18 cellular contexts compared by ENCODE assay signal in the genomic region with DNA sequence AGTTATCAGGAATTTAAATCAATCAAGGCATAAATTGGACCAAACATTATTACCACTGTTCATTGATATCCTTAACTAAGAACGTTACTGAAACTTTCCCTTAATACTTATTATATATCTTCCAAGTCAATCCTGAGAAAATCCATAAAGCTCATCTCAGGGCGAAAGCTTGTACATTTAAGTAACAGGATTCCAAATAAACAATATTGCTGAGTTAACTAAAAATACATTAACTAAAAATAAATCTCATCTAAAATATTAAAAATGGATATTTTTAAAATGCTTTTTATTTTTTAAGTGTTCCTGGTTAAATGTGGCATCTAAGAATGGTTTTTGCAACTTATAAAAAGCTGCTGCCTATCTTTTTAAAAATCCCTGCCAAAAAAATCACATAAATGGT. TPM values are rescaled to one million over a fixed set of nuclear protein-coding genes. Genes with fewer than 3 reads are reported as not detected.
DNase-seq lines count a peak whose midpoint lies in the region; ATAC-seq, FAIRE-seq and TF ChIP-seq lines count a peak whose summit lies in the region.
"Had no signal": no experiment of that assay in that cellular context is flagged by ENCODE, and none has a peak within 500 bp of the region (broad histone marks: within the 10 kb centered on the region; RNA-seq: fewer than 3 reads in every experiment).

No MANE protein-coding gene starts in this region.

- H3K14ac ChIP-seq in mesenchymal stem cell (ENCODE audit: low read length in 2 of 2), result no peak overlapping the region

- H3K9ac ChIP-seq in GM23248 (no peak overlapping the region), K562 (ENCODE audit: insufficient read depth in 1 of 2, low read depth in 2 of 2, low read length in 2 of 2) (no peak overlapping the region), mesenchymal stem cell (ENCODE audit: low read length) (no peak overlapping the region)
- H3K9ac ChIP-seq: BLaER1 had no signal

- no peak overlapping the region for H2AK5ac ChIP-seq in mesenchymal stem cell (ENCODE audit: low read length, severe bottlenecking)

- H3K9me3 ChIP-seq in GM23248 (ENCODE audit: low read depth) (no peaks in the 10 kb centered on the region), K562 (replicated peaks; ENCODE audit: control insufficient read depth, insufficient read depth, low read depth, low read length) (no peaks in the 10 kb centered on the region), mesenchymal stem cell (ENCODE audit: control insufficient read depth, low read length) (peaks cover 3% of the 10 kb centered on the region), left ventricle myocardium inferior (replicated peaks) (no peaks in the 10 kb centered on the region), testis (no peaks in the 10 kb centered on the region)
- H3K9me3 ChIP-seq: Caco-2 had no signal

- no peak overlapping the region for H4K91ac ChIP-seq in mesenchymal stem cell (ENCODE audit: low read length)

- H3K27ac ChIP-seq in GM23248 (no peak overlapping the region), K562 (ENCODE audit: extremely low read depth, low read depth, low read length) (no peak overlapping the region), mesenchymal stem cell (ENCODE audit: low read length, poor library complexity, severe bottlenecking) (peak overlapping the region; percentile 75), left ventricle myocardium inferior (replicated peaks) (no peak overlapping the region), testis (no peak overlapping the region)
- H3K27ac ChIP-seq: BLaER1, C4-2B had no signal

- H3K4me2 ChIP-seq in GM23248 (ENCODE audit: unreplicated experiment) (peak overlapping the region; percentile 35), K562 (ENCODE audit: insufficient read depth, low read length) (no peak overlapping the region), mesenchymal stem cell (ENCODE audit: low read length, poor library complexity, severe bottlenecking) (no peak overlapping the region)
- H3K4me2 ChIP-seq: BLaER1 had no signal

- DNase-seq in GM23248 (no peak), K562 (ENCODE audit: extremely low read depth in 1 of 4, low spot score in 3 of 4) (no peak), mesenchymal stem cell (no peak), left ventricle myocardium inferior (no peak), testis (no peak)
- DNase-seq: Caco-2; CD4-positive, CD25-positive, alpha-beta regulatory T cell; CD8-positive, alpha-beta T cell; DMS153; DND-41; H7; HCEC 1CT had no signal

- no peaks in the 10 kb centered on the region for H3K9me1 ChIP-seq in K562 (ENCODE audit: control insufficient read depth, insufficient read depth, low read length)

- TF ChIP-seq CTCF in K562 (IDR thresholded peaks at IDR 0.05 in 2 of 3, conservative IDR thresholded peaks at IDR 0.05 in 1 of 3; ENCODE audit: insufficient read depth in 2 of 3, low read depth in 1 of 3, low read length in 3 of 3), result no peak
- no peak for TF ChIP-seq CTCF in left ventricle myocardium inferior (IDR thresholded peaks at IDR 0.05; ENCODE audit: borderline replicate concordance)
- TF ChIP-seq CTCF in testis (IDR thresholded peaks at IDR 0.05), result no peak

- no peaks in the 10 kb centered on the region for H4K20me1 ChIP-seq in GM23248 (ENCODE audit: insufficient read depth)
- H4K20me1 ChIP-seq in K562 (replicated peaks; ENCODE audit: control insufficient read depth, insufficient read depth, low read length), result no peaks in the 10 kb centered on the region
- H4K20me1 ChIP-seq: BLaER1 had no signal

- H3K4me3 ChIP-seq in GM23248, result no peak overlapping the region
- H3K4me3 ChIP-seq in K562, result no peak overlapping the region
- no peak overlapping the region for H3K4me3 ChIP-seq in mesenchymal stem cell (ENCODE audit: insufficient read depth in 1 of 2, low read depth in 1 of 2, low read length in 2 of 2)
- H3K4me3 ChIP-seq in left ventricle myocardium inferior, result no peak overlapping the region
- H3K4me3 ChIP-seq in testis, result no peak overlapping the region
- H3K4me3 ChIP-seq: BLaER1 had no signal

- no peak overlapping the region for H3K4ac ChIP-seq in mesenchymal stem cell (ENCODE audit: low read depth in 1 of 2, low read length in 2 of 2)

- 69 to 76% methylated on average over 2 of the region's 2 CpGs for WGBS in GM23248 (ENCODE audit: low coverage in 1 of 2, low lambda C conversion rate in 2 of 2, missing lambda C conversion rate in 2 of 2), 2 experiments
- WGBS in K562 (ENCODE audit: insufficient coverage, low coverage, missing lambda C conversion rate), result 7% methylated on average over 2 of the region's 2 CpGs
- 69% methylated on average over 2 of the region's 2 CpGs for WGBS in mesenchymal stem cell
- 72 to 80% methylated on average over 2 of the region's 2 CpGs for WGBS in testis, 2 donors

- CTCF ChIA-PET in K562 (lab: Yijun Ruan, JAX; ENCODE audit: low intra/inter-chr PET ratio), result interaction anchor here (0.7 kb wide), 1 partner anchor 23 kb away, joined by 9 read pairs; no protein-coding TSS in a partner anchor

- TF ChIP-seq POLR2A in K562 (conservative IDR thresholded peaks at IDR 0.05), result no peak
- no peak for TF ChIP-seq POLR2A in testis (IDR thresholded peaks at IDR 0.05)

- in situ Hi-C loops in GM23248 (cut with MboI), result no loop called here
- in situ Hi-C loops in K562 (cut with MboI), result no loop called here

- no peaks in the 10 kb centered on the region for H3K9me2 ChIP-seq in GM23248 (ENCODE audit: insufficient read depth)

- H2BK15ac ChIP-seq in mesenchymal stem cell (ENCODE audit: low read depth, poor library complexity, severe bottlenecking), result no peak overlapping the region

- H3F3A ChIP-seq in GM23248 (ENCODE audit: insufficient read depth), result no peaks in the 10 kb centered on the region

- POLR2A ChIA-PET in K562 (lab: Yijun Ruan, JAX), result no interaction called here

- H3K27me3 ChIP-seq in GM23248 (replicated peaks; ENCODE audit: insufficient read depth), result no peaks in the 10 kb centered on the region
- H3K27me3 ChIP-seq in K562 (ENCODE audit: control insufficient read depth in 2 of 2, insufficient read depth in 2 of 2, low read length in 2 of 2), result no peaks in the 10 kb centered on the region
- H3K27me3 ChIP-seq in mesenchymal stem cell (ENCODE audit: control insufficient read depth in 1 of 2, insufficient read depth in 1 of 2, low read length in 2 of 2), result no peaks in the 10 kb centered on the region
- no peaks in the 10 kb centered on the region for H3K27me3 ChIP-seq in left ventricle myocardium inferior (ENCODE audit: low read depth)
- H3K27me3 ChIP-seq in testis, result no peaks in the 10 kb centered on the region
- H3K27me3 ChIP-seq: BLaER1 had no signal

- FAIRE-seq in K562 (lab: Jason Lieb, UNC), result no peak
- FAIRE-seq: G401.6, GM12892, H1 had no signal

- intact Hi-C loops in K562 (cut with micrococcal nuclease) (no loop called here), left ventricle myocardium inferior (cut with micrococcal nuclease) (no loop called here), testis (cut with DNase I; ENCODE audit: low total_unique reads) (no loop called here)

- H3K79me2 ChIP-seq in GM23248 (ENCODE audit: insufficient read depth) (no peaks in the 10 kb centered on the region), K562 (ENCODE audit: control insufficient read depth, insufficient read depth, low read length) (no peaks in the 10 kb centered on the region)

- no TSS peak for BruUV-seq in K562 (replicated peaks; lab: Mats Ljungman, UMichigan)

- H2BK120ac ChIP-seq in mesenchymal stem cell (ENCODE audit: low read depth, low read length), result no peak overlapping the region

- TF ChIP-seq EP300 in K562 (IDR thresholded peaks at IDR 0.05; ENCODE audit: low read length), result no peak

- H2BK12ac ChIP-seq in mesenchymal stem cell (ENCODE audit: low read length in 2 of 2), result no peak overlapping the region

- peaks cover 3% of the 10 kb centered on the region; the same call in 1 of the 2 replicates for H3K36me3 ChIP-seq in GM23248 (ENCODE audit: low read depth)
- H3K36me3 ChIP-seq in K562 (ENCODE audit: control insufficient read depth, insufficient read depth, low read length), result no peaks in the 10 kb centered on the region
- H3K36me3 ChIP-seq in mesenchymal stem cell (ENCODE audit: control insufficient read depth in 1 of 2, insufficient read depth in 2 of 2, low read depth in 1 of 2, low read length in 2 of 2), result peaks cover 10 to 21% of the 10 kb centered on the region in 2 experiments
- H3K36me3 ChIP-seq in left ventricle myocardium inferior, result peaks cover 34% of the 10 kb centered on the region
- no peaks in the 10 kb centered on the region for H3K36me3 ChIP-seq in testis (ENCODE audit: low read depth, missing control alignments)

- H2BK5ac ChIP-seq in mesenchymal stem cell (ENCODE audit: low read depth, low read length, poor library complexity, severe bottlenecking), result no peak overlapping the region

- ATAC-seq in K562, result no peak
- ATAC-seq in HG02571 (IDR thresholded peaks at IDR 0.05; ENCODE audit: unreplicated experiment), result no peak
- ATAC-seq: CD8-positive, alpha-beta T cell had no signal

- H3K4me1 ChIP-seq in GM23248 (ENCODE audit: insufficient read depth) (peaks cover 10% of the 10 kb centered on the region), K562 (replicated peaks in 1 of 2; ENCODE audit: control insufficient read depth in 2 of 2, insufficient read depth in 2 of 2, low read length in 2 of 2) (no peaks in the 10 kb centered on the region), mesenchymal stem cell (ENCODE audit: control insufficient read depth, insufficient read depth, low read depth, low read length) (peaks cover 7% of the 10 kb centered on the region), left ventricle myocardium inferior (no peaks in the 10 kb centered on the region), testis (no peaks in the 10 kb centered on the region)
- H3K4me1 ChIP-seq: BLaER1, Caco-2 had no signal

- TF ChIP-seq RAD21 in K562 (CRISPR knock-in tag; conservative IDR thresholded peaks at IDR 0.05 in 1 of 2, IDR thresholded peaks at IDR 0.05 in 1 of 2), result no peak

- no peak overlapping the region for H3K23ac ChIP-seq in mesenchymal stem cell (ENCODE audit: low read length in 2 of 2)

- peaks cover 14% of the 10 kb centered on the region for H3K79me1 ChIP-seq in mesenchymal stem cell (replicated peaks; ENCODE audit: low read length, poor library complexity, severe bottlenecking)

- H3K18ac ChIP-seq in mesenchymal stem cell (ENCODE audit: low read depth in 1 of 2, low read length in 2 of 2), result no peak overlapping the region

- H2AFZ ChIP-seq in GM23248 (no peak overlapping the region), K562 (ENCODE audit: low read depth, low read length) (no peak overlapping the region), mesenchymal stem cell (ENCODE audit: low read depth, low read length) (no peak overlapping the region)

- no peak overlapping the region for H4K8ac ChIP-seq in mesenchymal stem cell (ENCODE audit: low read length)

RNA-seq across cellular contexts. Expression of a gene that starts 20.6 kb away (rescaled TPM):
- 3.0 and 13.8 TPM in 2 replicates for total RNA-seq in GM23248 (2014; rRNA removed; shearing (Covaris generic))
- polyA plus RNA-seq in GM23248 (2016; fragmentation: Nextera tagmentation; extraction: Ambion mirVana), result 12.6 and 14.1 TPM in 2 replicates
- total RNA-seq in K562 (2011; cell fraction: chromatin; rRNA removed; ENCODE audit: low replicate concordance), result 23.2 and 32.8 TPM in 2 replicates
- total RNA-seq in K562 (2011; cell fraction: nucleolus; rRNA removed), result 10.0 and 15.4 TPM in 2 replicates
- 20.7 and 25.2 TPM in 2 replicates for total RNA-seq in K562 (2011; cell fraction: nucleoplasm; rRNA removed)
- 10.1 and 13.4 TPM in 2 replicates for total RNA-seq in K562 (2014; rRNA removed)
- total RNA-seq in K562 (2014; rRNA removed; fragmentation: Illumina TruSeq; extraction: Trizol), result 12.4 and 14.3 TPM in 2 replicates
- 11.6 and 14.3 TPM in 2 replicates for total RNA-seq in K562 (2015; rRNA removed; fragmentation: Illumina TruSeq; extraction: Trizol)
- 19.3 and 19.9 TPM in 2 replicates for total RNA-seq in K562 (2021)
- polyA plus RNA-seq in K562 (2011; rRNA removed), result 8.6 and 13.5 TPM in 2 replicates
- 8.5 and 9.4 TPM in 2 replicates for polyA plus RNA-seq in K562 (2011; cell fraction: cytosol; rRNA removed)
- polyA plus RNA-seq in K562 (2011; cell fraction: nucleus; rRNA removed), result 5.7 and 6.0 TPM in 2 replicates
- polyA plus RNA-seq in K562 (2012), result 15.9 and 17.4 TPM in 2 replicates
- polyA plus RNA-seq in K562 (2014; fragmentation: Illumina TruSeq; extraction: Trizol), result 25.3 and 31.8 TPM in 2 replicates
- under 1 TPM; 0.48 to 0.69 TPM for polyA plus RNA-seq in K562 (2014; fragmentation: Nextera tagmentation; extraction: Ambion mirVana)
- 18.3 and 23.7 TPM in 2 replicates for polyA plus RNA-seq in K562 (2014; rRNA removed)
- 10.6 and 14.1 TPM in 2 replicates for polyA minus RNA-seq in K562 (2011; rRNA and poly(A)+ RNA removed)
- 5.7 and 9.4 TPM in 2 replicates for polyA minus RNA-seq in K562 (2011; cell fraction: cytosol; rRNA and poly(A)+ RNA removed)
- 10.6 and 14.6 TPM in 2 replicates for polyA minus RNA-seq in K562 (2011; cell fraction: nucleus; rRNA and poly(A)+ RNA removed)
- polyA plus RNA-seq in mesenchymal stem cell (2013, experiment 1 of 2), result 6.9 TPM
- 7.6 TPM for polyA plus RNA-seq in mesenchymal stem cell (2013, experiment 2 of 2)
- total RNA-seq in left ventricle myocardium inferior, result 7.2 TPM
- total RNA-seq in testis, result 10 to 100 TPM; 22.2 to 31.1 TPM
- 19.6 TPM for polyA plus RNA-seq in testis (ENCODE audit: insufficient read depth, low read depth, low replicate concordance)
